23 cellular contexts compared by ENCODE assay signal in the genomic region with DNA sequence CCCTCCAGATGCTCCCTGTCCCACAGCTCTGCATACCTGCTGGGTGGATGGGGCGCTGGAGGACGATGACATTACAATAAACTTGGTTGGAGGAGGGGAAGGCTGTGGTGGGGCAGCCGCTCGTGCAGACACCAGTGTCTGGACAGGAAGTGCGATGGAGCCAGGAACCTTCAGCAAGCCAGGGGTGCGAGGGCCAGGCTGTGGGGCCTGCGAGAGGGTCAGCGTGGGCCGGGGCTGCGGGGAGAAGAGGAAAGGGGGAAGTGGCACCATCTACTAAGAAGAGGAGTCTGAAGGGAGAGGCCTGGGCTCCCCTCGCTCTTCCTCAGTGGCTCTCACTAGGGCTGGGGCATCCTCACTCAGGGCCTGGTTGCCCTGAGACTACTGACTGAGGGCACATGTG. TPM values are rescaled to one million over a fixed set of nuclear protein-coding genes. Genes with fewer than 3 reads are reported as not detected.
DNase-seq lines count a peak whose midpoint lies in the region; ATAC-seq, FAIRE-seq and TF ChIP-seq lines count a peak whose summit lies in the region.
"Had no signal": no experiment of that assay in that cellular context is flagged by ENCODE, and none has a peak within 500 bp of the region (broad histone marks: within the 10 kb centered on the region; RNA-seq: fewer than 3 reads in every experiment).

No MANE protein-coding gene starts in this region.

- no peak overlapping the region for H3K4me3 Mint-ChIP-seq in activated naive CD4-positive, alpha-beta T cell treated with anti-CD3 and anti-CD28 coated beads, Interleukin-2, amount 10 ng/mL, durations not matched to agents 7 days and 5 days
- H3K4me3 Mint-ChIP-seq in activated naive CD4-positive, alpha-beta T cell treated with anti-CD3 and anti-CD28 coated beads for 36 hours: no peak overlapping the region
- H3K4me3 Mint-ChIP-seq: CD4-positive, alpha-beta T cell had no signal

- POLR2A ChIA-PET in RWPE1 (lab: Yijun Ruan, JAX; ENCODE audit: low non-redundant PET): no interaction called here

- CTCF ChIA-PET in activated naive CD4-positive, alpha-beta T cell treated with anti-CD3 and anti-CD28 coated beads, Interleukin-2, amount 10 ng/mL, durations not matched to agents 7 days and 5 days (lab: Charles Lee): no interaction called here
- CTCF ChIA-PET in activated naive CD4-positive, alpha-beta T cell treated with anti-CD3 and anti-CD28 coated beads for 36 hours (lab: Charles Lee): no interaction called here
- CTCF ChIA-PET in RWPE1 (lab: Yijun Ruan, JAX): interaction anchor here (0.7 kb wide), 1 partner anchor 38 kb away, joined by 4 read pairs; no protein-coding TSS in a partner anchor

- H3K36me3 Mint-ChIP-seq in activated naive CD4-positive, alpha-beta T cell treated with anti-CD3 and anti-CD28 coated beads, Interleukin-2, amount 10 ng/mL, durations not matched to agents 7 days and 5 days: peaks cover 56% of the 10 kb centered on the region
- H3K36me3 Mint-ChIP-seq in activated naive CD4-positive, alpha-beta T cell treated with anti-CD3 and anti-CD28 coated beads for 36 hours (ENCODE audit: low read depth): peaks cover 8% of the 10 kb centered on the region

- H3K27ac Mint-ChIP-seq in activated naive CD4-positive, alpha-beta T cell treated with anti-CD3 and anti-CD28 coated beads, Interleukin-2, amount 10 ng/mL, durations not matched to agents 7 days and 5 days: peak overlapping the region; percentile 52
- no peak overlapping the region for H3K27ac Mint-ChIP-seq in activated naive CD4-positive, alpha-beta T cell treated with anti-CD3 and anti-CD28 coated beads for 36 hours
- H3K27ac Mint-ChIP-seq: CD4-positive, alpha-beta T cell had no signal

- H3K27ac ChIP-seq in RWPE1: peak overlapping the region; percentile 36
- H3K27ac ChIP-seq: BLaER1, GM23248 had no signal

- intact Hi-C loops in activated naive CD4-positive, alpha-beta T cell treated with anti-CD3 and anti-CD28 coated beads for 36 hours (cut with micrococcal nuclease): no loop called here

- H3K4me1 Mint-ChIP-seq in activated naive CD4-positive, alpha-beta T cell treated with anti-CD3 and anti-CD28 coated beads, Interleukin-2, amount 10 ng/mL, durations not matched to agents 7 days and 5 days: peaks cover 8% of the 10 kb centered on the region
- H3K4me1 Mint-ChIP-seq in activated naive CD4-positive, alpha-beta T cell treated with anti-CD3 and anti-CD28 coated beads for 36 hours (ENCODE audit: low read depth): peaks cover 4% of the 10 kb centered on the region

- no peaks in the 10 kb centered on the region for H3K9me3 Mint-ChIP-seq in activated naive CD4-positive, alpha-beta T cell treated with anti-CD3 and anti-CD28 coated beads, Interleukin-2, amount 10 ng/mL, durations not matched to agents 7 days and 5 days
- H3K9me3 Mint-ChIP-seq in activated naive CD4-positive, alpha-beta T cell treated with anti-CD3 and anti-CD28 coated beads for 36 hours: no peaks in the 10 kb centered on the region
- H3K9me3 Mint-ChIP-seq: CD4-positive, alpha-beta T cell had no signal

- DNase-seq in activated naive CD4-positive, alpha-beta T cell treated with anti-CD3 and anti-CD28 coated beads, Interleukin-2, amount 10 ng/mL, durations not matched to agents 7 days and 5 days: no peak
- DNase-seq in activated naive CD4-positive, alpha-beta T cell treated with anti-CD3 and anti-CD28 coated beads for 36 hours: no peak
- DNase-seq in RWPE1 (ENCODE audit: low spot score) (no peak), left lobe of liver (ENCODE audit: low spot score) (no peak), HTR-8/SVneo (ENCODE audit: insufficient read length, low spot score) (no peak), AG08396 (ENCODE audit: low spot score) (no peak)
- DNase-seq: CD4-positive, alpha-beta T cell; DMS53; GM23248; KBM-7; MV-4-11; NCI-H1105; NCI-H2029 treated with DMSO at 0.1 percent for 48 hours; NCI-H446 treated with DMSO at 0.1 percent for 48 hours; NCI-H526; NCI-H82; NK-92 treated with Interleukin-12 subunit alpha and Interleukin-12 subunit beta, amount 100 ng/mL, for 24 hours; RPMI8226; SHP77 had no signal

- FAIRE-seq in HTR-8/SVneo (lab: Jason Lieb, UNC): no peak
- FAIRE-seq: G401.6, GM12878 had no signal

- no peaks in the 10 kb centered on the region for H3K27me3 Mint-ChIP-seq in activated naive CD4-positive, alpha-beta T cell treated with anti-CD3 and anti-CD28 coated beads, Interleukin-2, amount 10 ng/mL, durations not matched to agents 7 days and 5 days
- no peaks in the 10 kb centered on the region for H3K27me3 Mint-ChIP-seq in activated naive CD4-positive, alpha-beta T cell treated with anti-CD3 and anti-CD28 coated beads for 36 hours (ENCODE audit: low read depth)
- H3K27me3 Mint-ChIP-seq: CD4-positive, alpha-beta T cell had no signal

- no peak for TF ChIP-seq CTCF in RWPE1 (conservative IDR thresholded peaks at IDR 0.05; ENCODE audit: low read depth)

- peak; percentile 9 for ATAC-seq in left lobe of liver
- no peak for ATAC-seq in HG02798 (IDR thresholded peaks at IDR 0.05; ENCODE audit: poor library complexity, unreplicated experiment)
- ATAC-seq: GM12878 had no signal

RNA-seq across cellular contexts. Expression of a gene that starts 6.4 kb away (rescaled TPM):
- total RNA-seq in activated naive CD4-positive, alpha-beta T cell treated with anti-CD3 and anti-CD28 coated beads for 36 hours: 10 to 100 TPM; 12.6 to 12.7 TPM
- total RNA-seq in left lobe of liver: 4.5 TPM

RNA-seq across cellular contexts. Expression of a gene that starts 6.7 kb away (rescaled TPM):
- 100 to 1,000 TPM; 390 to 395 TPM for total RNA-seq in activated naive CD4-positive, alpha-beta T cell treated with anti-CD3 and anti-CD28 coated beads for 36 hours
- total RNA-seq in left lobe of liver: 17.7 TPM

RNA-seq across cellular contexts. Expression of a gene that starts 11.3 kb away (rescaled TPM):
- 10 to 100 TPM; 48.9 to 53.5 TPM for total RNA-seq in activated naive CD4-positive, alpha-beta T cell treated with anti-CD3 and anti-CD28 coated beads for 36 hours
- total RNA-seq in left lobe of liver: 14.9 TPM

RNA-seq across cellular contexts. Expression of a gene that starts 11.5 kb away (rescaled TPM):
- total RNA-seq in activated naive CD4-positive, alpha-beta T cell treated with anti-CD3 and anti-CD28 coated beads for 36 hours: 1 to 10 TPM; 7.2 to 8.7 TPM
- total RNA-seq in left lobe of liver: 2.4 TPM

RNA-seq across cellular contexts. Expression of a gene that starts 18.9 kb away (rescaled TPM):
- total RNA-seq in activated naive CD4-positive, alpha-beta T cell treated with anti-CD3 and anti-CD28 coated beads for 36 hours: 1 to 10 TPM; 2.3 to 2.9 TPM
- total RNA-seq in left lobe of liver: 0.78 TPM

Comparison
In these comparisons a context has a peak if more than half of its experiments do, and no peak if none do; other contexts are left out.
1. RNA of a gene that starts 6.7 kb away (total RNA-seq): 390 to 395 TPM in activated naive CD4-positive, alpha-beta T cell treated with anti-CD3 and anti-CD28 coated beads for 36 hours; 17.7 TPM in left lobe of liver (single experiment); every median in the first group is over 10 times any median in the second.